18 cellular contexts compared by ENCODE assay signal in the genomic region with DNA sequence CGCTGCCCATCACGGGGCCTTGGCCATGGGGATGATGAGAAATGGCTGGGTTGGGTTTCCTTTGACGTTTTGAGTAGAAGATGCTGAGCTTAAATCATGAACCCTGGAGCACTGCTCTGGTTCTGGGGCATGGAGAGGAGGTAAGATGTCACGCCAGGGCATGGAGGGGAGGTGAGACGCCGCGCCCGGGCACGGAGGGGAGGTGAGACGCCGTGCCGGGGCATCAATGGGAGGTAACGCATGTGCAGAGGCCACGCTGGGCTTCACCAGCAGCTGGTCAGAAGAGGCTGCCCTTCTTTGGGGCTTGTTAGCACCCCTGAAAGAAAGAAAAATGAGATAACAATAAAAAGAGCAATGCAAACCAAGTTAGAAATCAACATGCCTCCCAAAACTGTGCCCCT.
"Had no signal": no experiment of that assay in that cellular context is flagged by ENCODE, and none has a peak within 500 bp of the region (broad histone marks: within the 10 kb centered on the region; RNA-seq: fewer than 3 reads in every experiment).

No MANE protein-coding gene starts in this region.

- H3K9me3 Mint-ChIP-seq: activated CD4-positive, alpha-beta memory T cell treated with anti-CD3 and anti-CD28 coated beads, Interleukin-2, amount 10 ng/mL, durations not matched to agents 7 days and 5 days; activated naive CD4-positive, alpha-beta T cell treated with anti-CD3 and anti-CD28 coated beads, Interleukin-2, amount 50 U/mL, for 24 hours; activated T-helper 1 cell treated with anti-CD3 and anti-CD28 coated beads, Interleukin-12 subunit alpha, Interleukin-12 subunit beta, Interleukin-2, Interleukin-4 antibody, amounts not matched to agents 30 ng/mL and 10 ng/mL and 1 ng/mL, durations not matched to agents 14 hours and 24 hours and 36 hours; nephron; WTC11 had no signal

- H3K27ac ChIP-seq: body of pancreas, cardiac muscle cell, left ventricle myocardium inferior, spleen, transverse colon, uterus had no signal

- H3K36me3 Mint-ChIP-seq: activated naive CD4-positive, alpha-beta T cell treated with anti-CD3 and anti-CD28 coated beads, Interleukin-2, amount 50 U/mL, for 24 hours; WTC11 had no signal

- H3K36me3 ChIP-seq: cardiac muscle cell, left ventricle myocardium inferior, spleen, transverse colon, uterus had no signal

- H3K27me3 Mint-ChIP-seq: activated CD4-positive, alpha-beta memory T cell treated with anti-CD3 and anti-CD28 coated beads, Interleukin-2, amount 10 ng/mL, durations not matched to agents 7 days and 5 days had no signal

- H3K27me3 ChIP-seq: uterus had no signal

- H3K4me3 ChIP-seq: body of pancreas, cardiac muscle cell, left ventricle myocardium inferior, spleen, transverse colon, uterus had no signal

- DNase-seq: activated CD4-positive, alpha-beta memory T cell treated with anti-CD3 and anti-CD28 coated beads, Interleukin-2, amount 10 ng/mL, durations not matched to agents 7 days and 5 days; activated gamma-delta T cell treated with Interleukin-2 at 50 U/mL for 16 hours; anterior cingulate cortex; body of pancreas; effector CD4-positive, alpha-beta T cell; foreskin melanocyte; kidney glomerular epithelial cell; left ventricle myocardium inferior; spleen; stimulated activated CD4-positive, alpha-beta T cell treated with anti-CD3 and anti-CD28 coated beads, Interleukin-4, amount 100 ng/mL, for 1 hour; T-helper 9 cell; transverse colon; uterus had no signal

- H3K9me3 ChIP-seq: body of pancreas, left ventricle myocardium inferior, spleen, transverse colon, uterus had no signal

- H3K4me1 Mint-ChIP-seq: activated CD4-positive, alpha-beta memory T cell treated with anti-CD3 and anti-CD28 coated beads, Interleukin-2, amount 10 ng/mL, durations not matched to agents 7 days and 5 days; activated naive CD4-positive, alpha-beta T cell treated with anti-CD3 and anti-CD28 coated beads, Interleukin-2, amount 50 U/mL, for 24 hours had no signal

- H3K27ac Mint-ChIP-seq: activated CD4-positive, alpha-beta memory T cell treated with anti-CD3 and anti-CD28 coated beads, Interleukin-2, amount 10 ng/mL, durations not matched to agents 7 days and 5 days; activated naive CD4-positive, alpha-beta T cell treated with anti-CD3 and anti-CD28 coated beads, Interleukin-2, amount 50 U/mL, for 24 hours; activated T-helper 1 cell treated with anti-CD3 and anti-CD28 coated beads, Interleukin-12 subunit alpha, Interleukin-12 subunit beta, Interleukin-2, Interleukin-4 antibody, amounts not matched to agents 30 ng/mL and 10 ng/mL and 1 ng/mL, durations not matched to agents 14 hours and 24 hours and 36 hours; WTC11 had no signal

- H3K4me1 ChIP-seq: body of pancreas, left ventricle myocardium inferior, spleen, transverse colon, uterus had no signal

- ATAC-seq: body of pancreas, WTC11 had no signal

- H3K4me3 Mint-ChIP-seq: activated CD4-positive, alpha-beta memory T cell treated with anti-CD3 and anti-CD28 coated beads, Interleukin-2, amount 10 ng/mL, durations not matched to agents 7 days and 5 days; activated naive CD4-positive, alpha-beta T cell treated with anti-CD3 and anti-CD28 coated beads, Interleukin-2, amount 50 U/mL, for 24 hours; activated T-helper 1 cell treated with anti-CD3 and anti-CD28 coated beads, Interleukin-12 subunit alpha, Interleukin-12 subunit beta, Interleukin-2, Interleukin-4 antibody, amounts not matched to agents 30 ng/mL and 10 ng/mL and 1 ng/mL, durations not matched to agents 14 hours and 24 hours and 36 hours; nephron; WTC11 had no signal
